In the genomic region with DNA sequence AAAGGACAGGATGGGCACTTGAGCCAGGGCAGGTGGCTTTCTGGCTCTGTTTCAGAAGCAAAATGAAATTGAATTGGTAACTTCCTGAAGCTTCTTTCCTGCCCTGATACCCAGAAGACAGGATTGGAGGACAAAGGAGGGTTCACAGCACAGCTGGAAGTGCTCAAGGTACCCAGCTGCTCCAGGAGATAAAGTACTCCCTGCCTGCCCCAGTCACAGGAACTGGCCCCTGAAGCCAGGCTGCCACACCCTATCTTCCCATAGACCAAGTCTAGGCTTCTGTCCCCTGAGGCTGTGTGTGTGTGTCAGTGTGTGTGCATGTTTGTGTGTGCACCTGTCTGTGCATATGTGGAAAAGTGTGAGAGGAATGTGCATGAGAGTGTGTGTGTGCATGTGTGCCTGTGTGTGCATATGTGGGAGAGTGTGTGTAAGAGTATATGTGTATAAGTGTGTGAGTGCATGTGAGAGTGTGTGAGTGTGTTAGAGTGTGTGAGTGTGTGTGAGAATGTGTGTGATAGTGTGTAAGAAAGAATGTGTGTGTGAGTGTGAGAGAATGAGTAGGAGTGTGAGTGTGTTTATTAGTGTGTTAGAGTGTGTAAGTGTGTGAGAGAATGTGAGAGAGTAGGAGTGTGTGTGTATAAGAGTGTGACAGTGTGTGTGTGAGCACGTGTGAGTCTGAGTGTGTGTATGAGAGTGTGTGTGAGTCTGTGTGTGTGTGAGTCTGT, we compare ENCODE assay signal across 1 cellular context.
TF ChIP-seq lines count a peak whose summit lies in the region.

No MANE protein-coding gene starts in this region.

TF ChIP-seq in HepG2, 621 proteins besides CTCF, POLR2A, EP300 and RAD21 (continued from another document):
- TF ChIP-seq ZBTB40 (IDR thresholded peaks at IDR 0.05) (0 out of 2 replicates have a peak, but pooled peaks have one; percentile 4), ZBTB40 (CRISPR knock-in tag; IDR thresholded peaks at IDR 0.05) (no peak), ZBTB26 (CRISPR knock-in tag; IDR thresholded peaks at IDR 0.05; ENCODE audit: borderline replicate concordance) (no peak), FOXA1 (IDR thresholded peaks at IDR 0.05) (peak; percentile 50), FOXA1 (CRISPR knock-in tag; IDR thresholded peaks at IDR 0.05) (no peak), IKZF1 (IDR thresholded peaks at IDR 0.05) (peak; percentile 90; the same call in 1 of the 2 replicates), NBN (conservative IDR thresholded peaks at IDR 0.05) (peak; percentile 87; the same call in 1 of the 2 replicates), RAD51 (IDR thresholded peaks at IDR 0.05; ENCODE audit: borderline replicate concordance) (peak; percentile 35; the same call in 1 of the 2 replicates), JUNB (CRISPR knock-in tag; IDR thresholded peaks at IDR 0.05; ENCODE audit: borderline replicate concordance) (peak; percentile 31; the same call in 1 of the 2 replicates), ZNF207 (IDR thresholded peaks at IDR 0.05; ENCODE audit: borderline replicate concordance) (0 out of 2 replicates have a peak, but pooled peaks have one; percentile 63), ATF7 (IDR thresholded peaks at IDR 0.05) (0 out of 2 replicates have a peak, but pooled peaks have one; percentile 29), ATF7 (CRISPR knock-in tag; IDR thresholded peaks at IDR 0.05) (no peak), ZNF282 (IDR thresholded peaks at IDR 0.05; ENCODE audit: partially characterized antibody) (peak; percentile 94), NAIF1 (CRISPR knock-in tag; IDR thresholded peaks at IDR 0.05; ENCODE audit: borderline replicate concordance) (no peak), SOX6 (IDR thresholded peaks at IDR 0.05) (peak; percentile 96), SOX6 (CRISPR knock-in tag; IDR thresholded peaks at IDR 0.05) (no peak), MYC (CRISPR knock-in tag; IDR thresholded peaks at IDR 0.05; ENCODE audit: borderline replicate concordance) (no peak), PCBP1 (IDR thresholded peaks at IDR 0.05; ENCODE audit: borderline replicate concordance, low read depth, low read length) (no peak)
- TF ChIP-seq, protein P1, sequence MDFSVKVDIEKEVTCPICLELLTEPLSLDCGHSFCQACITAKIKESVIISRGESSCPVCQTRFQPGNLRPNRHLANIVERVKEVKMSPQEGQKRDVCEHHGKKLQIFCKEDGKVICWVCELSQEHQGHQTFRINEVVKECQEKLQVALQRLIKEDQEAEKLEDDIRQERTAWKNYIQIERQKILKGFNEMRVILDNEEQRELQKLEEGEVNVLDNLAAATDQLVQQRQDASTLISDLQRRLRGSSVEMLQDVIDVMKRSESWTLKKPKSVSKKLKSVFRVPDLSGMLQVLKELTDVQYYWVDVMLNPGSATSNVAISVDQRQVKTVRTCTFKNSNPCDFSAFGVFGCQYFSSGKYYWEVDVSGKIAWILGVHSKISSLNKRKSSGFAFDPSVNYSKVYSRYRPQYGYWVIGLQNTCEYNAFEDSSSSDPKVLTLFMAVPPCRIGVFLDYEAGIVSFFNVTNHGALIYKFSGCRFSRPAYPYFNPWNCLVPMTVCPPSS (IDR thresholded peaks at IDR 0.05) = peak; percentile 95; the same call in 1 of the 2 replicates
TF ChIP-seq in HepG2: peak in this region for 20.
